8 cellular contexts compared by ENCODE assay signal in the genomic region with DNA sequence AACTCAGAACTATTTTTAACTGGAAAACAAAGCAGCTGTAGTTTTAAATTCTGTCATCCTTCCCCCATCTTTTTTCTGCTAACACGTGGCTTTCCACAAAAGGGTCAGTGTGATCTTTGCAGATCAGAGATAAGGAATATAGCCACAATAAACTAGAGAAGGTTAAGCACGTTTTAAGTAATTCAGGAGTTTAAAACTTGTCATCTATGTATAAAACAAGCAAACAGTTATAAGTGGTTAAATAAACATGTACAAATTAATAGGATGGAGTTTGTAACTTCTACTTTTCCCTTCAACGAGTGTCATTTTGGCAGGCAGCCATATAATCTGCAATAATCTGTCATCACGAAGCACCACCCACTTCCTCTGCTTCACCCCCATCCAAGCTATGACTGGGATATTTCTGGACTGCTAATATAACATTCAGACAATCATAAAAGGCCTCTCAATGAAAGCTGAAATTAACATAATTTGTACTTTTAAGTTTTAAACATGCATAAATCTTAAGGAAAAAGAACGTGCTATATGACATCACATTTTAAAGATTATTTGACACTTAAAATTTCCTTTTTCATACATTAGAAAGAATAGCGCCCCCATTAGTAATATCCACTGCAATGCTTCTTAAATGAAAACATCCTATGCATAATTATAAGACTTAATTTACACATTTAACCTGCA. TPM values are rescaled to one million over a fixed set of nuclear protein-coding genes. Genes with fewer than 3 reads are reported as not detected.
DNase-seq lines count a peak whose midpoint lies in the region; ATAC-seq and TF ChIP-seq lines count a peak whose summit lies in the region.

No MANE protein-coding gene starts in this region.

- H3K9me2 ChIP-seq in DOHH2 (replicated peaks; ENCODE audit: control insufficient read depth, low read length), result no peaks in the 10 kb centered on the region

- TF ChIP-seq CTCF in DOHH2 (IDR thresholded peaks at IDR 0.05; ENCODE audit: low read depth, low read length, poor library complexity, severe bottlenecking), result peak; percentile 83
- TF ChIP-seq CTCF in LNCAP (IDR thresholded peaks at IDR 0.05), result 0 out of 2 replicates have a peak, but pooled peaks have one; percentile 13
- TF ChIP-seq CTCF in esophagus squamous epithelium (IDR thresholded peaks at IDR 0.05), result peak in 1 of 6 experiments; percentile 6
- no peak for TF ChIP-seq CTCF in osteoblast (IDR thresholded peaks at IDR 0.05; ENCODE audit: extremely low read depth, low read depth, low read length)

- H3K4me2 ChIP-seq in DOHH2 (ENCODE audit: low read length), result peak overlapping the region; percentile 79
- peak overlapping the region; percentile 69 for H3K4me2 ChIP-seq in osteoblast (ENCODE audit: insufficient read depth, low read length)

- intact Hi-C loops in esophagus squamous epithelium (cut with DNase I), result no loop called here

- H3K4me3 ChIP-seq in DOHH2 (ENCODE audit: low read length) (peak overlapping the region; percentile 76), esophagus squamous epithelium (no peak overlapping the region), osteoblast (ENCODE audit: insufficient read depth, low read length) (no peak overlapping the region)

- H4K20me1 ChIP-seq in DOHH2 (ENCODE audit: control insufficient read depth, insufficient read depth, low read depth, low read length) (no peaks in the 10 kb centered on the region), osteoblast (ENCODE audit: insufficient read depth, low read length) (no peaks in the 10 kb centered on the region)

- peaks cover 58% of the 10 kb centered on the region for H3K4me1 ChIP-seq in DOHH2 (ENCODE audit: control insufficient read depth, low read length)
- peaks cover 6 to 34% (median 6%) of the 10 kb centered on the region in 3 donors for H3K4me1 ChIP-seq in esophagus squamous epithelium
- peaks cover 46% of the 10 kb centered on the region for H3K4me1 ChIP-seq in osteoblast (ENCODE audit: insufficient read depth, low read length)

- no peak for TF ChIP-seq POLR2A in esophagus squamous epithelium (IDR thresholded peaks at IDR 0.05)

- peaks cover 34% of the 10 kb centered on the region for H3K36me3 ChIP-seq in DOHH2 (ENCODE audit: control insufficient read depth, low read length)
- peaks cover 0 to 5% (median 0%) of the 10 kb centered on the region in 3 donors for H3K36me3 ChIP-seq in esophagus squamous epithelium
- H3K36me3 ChIP-seq in osteoblast (ENCODE audit: insufficient read depth, low read length), result no peaks in the 10 kb centered on the region

- 32 to 36% methylated on average over 6 of the region's 6 CpGs for WGBS in esophagus squamous epithelium, 2 donors

- peak overlapping the region; percentile 85 for H3K27ac ChIP-seq in DOHH2 (ENCODE audit: low read depth, low read length)
- H3K27ac ChIP-seq in esophagus squamous epithelium, result peak overlapping the region in 3 of 4 donors; percentile 38 to 62 (median 51)
- peak overlapping the region; percentile 99 for H3K27ac ChIP-seq in osteoblast (ENCODE audit: low read depth, low read length)

- peaks cover 8% of the 10 kb centered on the region; the same call in 1 of the 2 replicates for H3K9me3 ChIP-seq in DOHH2 (ENCODE audit: control insufficient read depth, insufficient read depth, low read length)
- no peaks in the 10 kb centered on the region for H3K9me3 ChIP-seq in esophagus squamous epithelium
- no peaks in the 10 kb centered on the region for H3K9me3 ChIP-seq in osteoblast (ENCODE audit: low read depth, low read length)

- no peaks in the 10 kb centered on the region for H3K27me3 ChIP-seq in DOHH2 (ENCODE audit: control insufficient read depth, low read length)
- no peaks in the 10 kb centered on the region for H3K27me3 ChIP-seq in esophagus squamous epithelium
- no peaks in the 10 kb centered on the region for H3K27me3 ChIP-seq in osteoblast (ENCODE audit: insufficient read depth, low read length)

- H3F3A ChIP-seq in DOHH2 (ENCODE audit: control insufficient read depth, insufficient read depth), result peaks cover 41% of the 10 kb centered on the region

- peak; percentile 66 for ATAC-seq in GM21390 (IDR thresholded peaks at IDR 0.05; ENCODE audit: unreplicated experiment)

- no peak overlapping the region for H2AFZ ChIP-seq in osteoblast (ENCODE audit: low read length)

- H3K79me2 ChIP-seq in DOHH2 (ENCODE audit: control insufficient read depth, low read length), result peaks cover 75% of the 10 kb centered on the region
- H3K79me2 ChIP-seq in osteoblast (ENCODE audit: insufficient read depth, low read length), result peaks cover 72% of the 10 kb centered on the region

- DNase-seq in activated CD4-positive, alpha-beta T cell treated with anti-CD3 and anti-CD28 coated beads for 48 hours, result peak; percentile 62
- DNase-seq in esophagus squamous epithelium (lab: John Stamatoyannopoulos, UW) (no peak), osteoblast (ENCODE audit: insufficient read length, low spot score, missing footprints) (no peak), NCI-H187 (lab: John Stamatoyannopoulos, UW) (no peak), NCI-H2081 (lab: John Stamatoyannopoulos, UW) (no peak)

RNA-seq across cellular contexts. Expression of a gene that starts 15.2 kb away (rescaled TPM):
- total RNA-seq in esophagus squamous epithelium (10 to 100 TPM; 13.7 to 27.7 (median 21.1) TPM), osteoblast (27.9 and 34.8 TPM in 2 replicates)

RNA-seq across cellular contexts. Expression of a gene that starts 18.9 kb away (rescaled TPM):
- total RNA-seq in esophagus squamous epithelium (10 to 100 TPM; 43.3 to 55.0 (median 44.8) TPM), osteoblast (25.9 and 29.7 TPM in 2 replicates)
